Comparison of ENCODE assay signal across 1 cellular context in the genomic region with DNA sequence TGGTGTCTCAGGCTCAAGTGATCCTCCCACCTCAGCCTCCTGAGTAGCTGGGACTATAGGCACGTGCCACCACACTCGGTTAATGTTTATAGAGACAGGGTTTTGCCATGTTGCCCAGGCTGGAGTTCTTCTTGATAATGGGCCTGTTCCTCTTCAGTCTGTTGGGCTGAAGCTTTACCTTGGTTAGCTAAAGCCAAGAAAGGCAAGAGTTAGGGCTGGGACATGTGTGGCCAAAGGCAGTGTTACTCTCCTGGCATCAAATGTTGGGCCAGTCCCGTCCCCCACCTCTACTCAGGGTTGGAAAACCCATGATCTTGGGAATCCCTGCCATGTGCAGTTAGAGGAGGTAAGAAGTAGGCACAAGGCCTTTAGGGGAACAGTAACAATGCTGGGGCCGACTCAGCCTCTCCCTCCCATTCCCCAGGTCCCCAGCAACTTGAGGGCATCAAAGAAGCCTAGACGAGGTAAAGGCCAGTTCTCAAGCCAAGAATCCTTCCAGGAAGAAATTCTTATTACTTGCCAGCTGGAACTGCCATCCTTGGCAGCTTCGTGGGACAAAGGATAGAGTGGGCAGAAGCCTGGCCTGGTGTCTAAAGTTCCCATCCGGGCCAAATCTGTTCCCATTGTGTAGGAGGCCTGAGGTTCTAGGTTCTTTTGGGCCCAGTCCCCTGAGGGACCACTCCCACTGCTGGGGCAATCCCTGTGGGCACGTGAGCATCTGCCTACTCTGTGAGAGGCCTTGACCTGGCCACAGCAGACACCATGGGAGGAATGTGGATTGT.
TF ChIP-seq lines count a peak whose summit lies in the region.

No MANE protein-coding gene starts in this region.

TF ChIP-seq in K562, 482 proteins besides CTCF, POLR2A, EP300 and RAD21 (continued from another document and continues in another):
- TF ChIP-seq CHD7 (IDR thresholded peaks at IDR 0.05; ENCODE audit: low read depth, low read length): peak; percentile 25
- TF ChIP-seq PRMT5 (CRISPR knock-in tag; IDR thresholded peaks at IDR 0.05): no peak
- TF ChIP-seq MAFG (tag; conservative IDR thresholded peaks at IDR 0.05): no peak
- TF ChIP-seq ZNF780A (CRISPR knock-in tag; IDR thresholded peaks at IDR 0.05): no peak
- no peak for TF ChIP-seq ZZZ3 (IDR thresholded peaks at IDR 0.05)
- TF ChIP-seq CBFA2T3 (IDR thresholded peaks at IDR 0.05): no peak
- TF ChIP-seq NEUROD1 (IDR thresholded peaks at IDR 0.05; ENCODE audit: borderline replicate concordance, low read depth, low read length, partially characterized antibody): no peak
- peak; percentile 85 for TF ChIP-seq POLR2G (IDR thresholded peaks at IDR 0.05; ENCODE audit: low read depth, low read length)
- TF ChIP-seq ZNF589 (CRISPR knock-in tag; IDR thresholded peaks at IDR 0.05; ENCODE audit: low read depth): peak; percentile 67; the same call in 1 of the 2 replicates
- no peak for TF ChIP-seq JUND (IDR thresholded peaks at IDR 0.05; ENCODE audit: borderline replicate concordance, low read depth, low read length)
- TF ChIP-seq JUND (tag; IDR thresholded peaks at IDR 0.05; ENCODE audit: borderline replicate concordance, low read depth, low read length): no peak
- TF ChIP-seq NUFIP1 (IDR thresholded peaks at IDR 0.05; ENCODE audit: partially characterized antibody): no peak
- no peak for TF ChIP-seq SRSF7 (optimal IDR thresholded peaks at IDR 0.05; ENCODE audit: low read depth, low read length)
- TF ChIP-seq, protein P1, sequence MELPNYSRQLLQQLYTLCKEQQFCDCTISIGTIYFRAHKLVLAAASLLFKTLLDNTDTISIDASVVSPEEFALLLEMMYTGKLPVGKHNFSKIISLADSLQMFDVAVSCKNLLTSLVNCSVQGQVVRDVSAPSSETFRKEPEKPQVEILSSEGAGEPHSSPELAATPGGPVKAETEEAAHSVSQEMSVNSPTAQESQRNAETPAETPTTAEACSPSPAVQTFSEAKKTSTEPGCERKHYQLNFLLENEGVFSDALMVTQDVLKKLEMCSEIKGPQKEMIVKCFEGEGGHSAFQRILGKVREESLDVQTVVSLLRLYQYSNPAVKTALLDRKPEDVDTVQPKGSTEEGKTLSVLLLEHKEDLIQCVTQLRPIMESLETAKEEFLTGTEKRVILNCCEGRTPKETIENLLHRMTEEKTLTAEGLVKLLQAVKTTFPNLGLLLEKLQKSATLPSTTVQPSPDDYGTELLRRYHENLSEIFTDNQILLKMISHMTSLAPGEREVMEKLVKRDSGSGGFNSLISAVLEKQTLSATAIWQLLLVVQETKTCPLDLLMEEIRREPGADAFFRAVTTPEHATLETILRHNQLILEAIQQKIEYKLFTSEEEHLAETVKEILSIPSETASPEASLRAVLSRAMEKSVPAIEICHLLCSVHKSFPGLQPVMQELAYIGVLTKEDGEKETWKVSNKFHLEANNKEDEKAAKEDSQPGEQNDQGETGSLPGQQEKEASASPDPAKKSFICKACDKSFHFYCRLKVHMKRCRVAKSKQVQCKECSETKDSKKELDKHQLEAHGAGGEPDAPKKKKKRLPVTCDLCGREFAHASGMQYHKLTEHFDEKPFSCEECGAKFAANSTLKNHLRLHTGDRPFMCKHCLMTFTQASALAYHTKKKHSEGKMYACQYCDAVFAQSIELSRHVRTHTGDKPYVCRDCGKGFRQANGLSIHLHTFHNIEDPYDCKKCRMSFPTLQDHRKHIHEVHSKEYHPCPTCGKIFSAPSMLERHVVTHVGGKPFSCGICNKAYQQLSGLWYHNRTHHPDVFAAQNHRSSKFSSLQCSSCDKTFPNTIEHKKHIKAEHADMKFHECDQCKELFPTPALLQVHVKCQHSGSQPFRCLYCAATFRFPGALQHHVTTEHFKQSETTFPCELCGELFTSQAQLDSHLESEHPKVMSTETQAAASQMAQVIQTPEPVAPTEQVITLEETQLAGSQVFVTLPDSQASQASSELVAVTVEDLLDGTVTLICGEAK (IDR thresholded peaks at IDR 0.05): no peak
- TF ChIP-seq, protein P1 (CRISPR knock-in tag; IDR thresholded peaks at IDR 0.05): peak; percentile 8; the same call in 1 of the 2 replicates
- TF ChIP-seq PTRF (tag; IDR thresholded peaks at IDR 0.05): no peak
- no peak for TF ChIP-seq SMARCC2 (IDR thresholded peaks at IDR 0.05; ENCODE audit: low read depth)
- TF ChIP-seq KLF6 (CRISPR knock-in tag; IDR thresholded peaks at IDR 0.05; ENCODE audit: borderline replicate concordance): no peak
- peak; percentile 59; the same call in 1 of the 2 replicates for TF ChIP-seq SMARCA4 (IDR thresholded peaks at IDR 0.05)
- TF ChIP-seq ZFP30 (CRISPR knock-in tag; IDR thresholded peaks at IDR 0.05; ENCODE audit: borderline replicate concordance): no peak
- no peak for TF ChIP-seq CBX2 (IDR thresholded peaks at IDR 0.05; ENCODE audit: insufficient read depth, low read length, poor library complexity, severe bottlenecking)
- TF ChIP-seq THRB (CRISPR knock-in tag; conservative IDR thresholded peaks at IDR 0.05): peak; percentile 96; the same call in 1 of the 2 replicates
- no peak for TF ChIP-seq ZNF592 (IDR thresholded peaks at IDR 0.05)
- no peak for TF ChIP-seq ARID2 (IDR thresholded peaks at IDR 0.05)
- no peak for TF ChIP-seq SMARCA5 (IDR thresholded peaks at IDR 0.05)
- no peak for TF ChIP-seq BDP1 (IDR thresholded peaks at IDR 0.05; ENCODE audit: insufficient read depth, insufficient read length)
